ENCODE assay signal across 11 cellular contexts in the genomic region with DNA sequence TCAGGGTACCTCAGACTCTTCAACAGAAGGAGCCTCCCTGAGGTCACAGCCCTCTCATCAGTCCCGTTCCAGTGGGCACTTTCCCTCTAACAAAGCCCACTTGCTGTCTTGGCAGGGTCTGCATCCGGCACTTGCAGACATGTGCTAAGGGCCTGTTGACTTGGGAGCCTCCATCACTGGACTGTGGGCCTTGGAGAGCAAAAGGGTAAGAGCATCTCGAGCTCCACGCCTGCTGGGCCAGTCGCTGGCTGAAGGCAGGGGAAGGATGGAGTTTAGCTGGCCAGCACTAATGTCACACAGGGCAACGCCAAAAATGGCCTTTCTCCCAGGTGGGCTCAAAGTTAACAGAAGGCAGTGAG. TPM values are rescaled to one million over a fixed set of nuclear protein-coding genes. Genes with fewer than 3 reads are reported as not detected.
DNase-seq lines count a peak whose midpoint lies in the region; ATAC-seq, FAIRE-seq and TF ChIP-seq lines count a peak whose summit lies in the region.
"Had no signal": no experiment of that assay in that cellular context is flagged by ENCODE, and none has a peak within 500 bp of the region (broad histone marks: within the 10 kb centered on the region; RNA-seq: fewer than 3 reads in every experiment).

No MANE protein-coding gene starts in this region.

- peak overlapping the region; percentile 16 for H3K27ac Mint-ChIP-seq in astrocyte (ENCODE audit: unreplicated experiment)

- peaks cover 2% of the 10 kb centered on the region for H4K20me1 ChIP-seq in astrocyte (ENCODE audit: insufficient read depth, low read length)

- no peak overlapping the region for H3K4me2 ChIP-seq in astrocyte (ENCODE audit: low read length)

- no peak for FAIRE-seq in astrocyte (lab: Jason Lieb, UNC)

- 90% methylated on average over 6 of the region's 6 CpGs for WGBS in right cardiac atrium

- H3K9me3 ChIP-seq in left ventricle myocardium inferior (replicated peaks) (no peaks in the 10 kb centered on the region), astrocyte (ENCODE audit: insufficient read depth, low read depth, low read length) (no peaks in the 10 kb centered on the region), upper lobe of right lung (no peaks in the 10 kb centered on the region), right cardiac atrium (ENCODE audit: control insufficient read depth, low read length) (no peaks in the 10 kb centered on the region)

- no peak overlapping the region for H2AFZ ChIP-seq in astrocyte (ENCODE audit: low read depth, low read length)

- H3K36me3 ChIP-seq in left ventricle myocardium inferior (peaks cover 13% of the 10 kb centered on the region), astrocyte (ENCODE audit: insufficient read depth, low read length) (peaks cover 14% of the 10 kb centered on the region), upper lobe of right lung (peaks cover 14% of the 10 kb centered on the region)

- intact Hi-C loops in left ventricle myocardium inferior (cut with micrococcal nuclease), result no loop called here
- intact Hi-C loops in left ventricle myocardium superior (cut with micrococcal nuclease), result no loop called here
- intact Hi-C loops in upper lobe of right lung (cut with DNase I), result no loop called here
- intact Hi-C loops in right cardiac atrium (cut with DNase I), result no loop called here

- peaks cover 6% of the 10 kb centered on the region for H3K27me3 Mint-ChIP-seq in astrocyte (ENCODE audit: low read depth, unreplicated experiment)

- no peak overlapping the region for H3K9ac ChIP-seq in astrocyte (ENCODE audit: low read length)

- H3K9me3 Mint-ChIP-seq in astrocyte (ENCODE audit: unreplicated experiment), result no peaks in the 10 kb centered on the region

- H3K4me3 ChIP-seq in left ventricle myocardium inferior (no peak overlapping the region), astrocyte (ENCODE audit: insufficient read depth, low read depth, low read length) (no peak overlapping the region), upper lobe of right lung (no peak overlapping the region), right cardiac atrium (ENCODE audit: low read length) (no peak overlapping the region)

- ATAC-seq in left ventricle myocardium superior (no peak), upper lobe of right lung (no peak), right cardiac atrium (no peak)
- ATAC-seq: Panc1 had no signal

- peak overlapping the region; percentile 46 for H3K4me3 Mint-ChIP-seq in astrocyte (ENCODE audit: unreplicated experiment)

- TF ChIP-seq CTCF in left ventricle myocardium inferior (IDR thresholded peaks at IDR 0.05; ENCODE audit: borderline replicate concordance) (no peak), astrocyte (IDR thresholded peaks at IDR 0.05; ENCODE audit: insufficient read depth, low read depth, low read length) (no peak), upper lobe of right lung (IDR thresholded peaks at IDR 0.05) (no peak)

- H3K27me3 ChIP-seq in left ventricle myocardium inferior (ENCODE audit: low read depth) (no peaks in the 10 kb centered on the region), astrocyte (ENCODE audit: insufficient read depth, low read length) (no peaks in the 10 kb centered on the region), upper lobe of right lung (no peaks in the 10 kb centered on the region), right cardiac atrium (ENCODE audit: control insufficient read depth, insufficient read depth) (no peaks in the 10 kb centered on the region)

- peaks cover 4% of the 10 kb centered on the region for H3K36me3 Mint-ChIP-seq in astrocyte (ENCODE audit: low read depth, unreplicated experiment)

- peaks cover 19% of the 10 kb centered on the region for H3K79me2 ChIP-seq in astrocyte (ENCODE audit: insufficient read depth, low read length)

- H3K4me1 Mint-ChIP-seq in astrocyte (ENCODE audit: low read depth, unreplicated experiment), result peaks cover 20% of the 10 kb centered on the region

- H3K27ac ChIP-seq in left ventricle myocardium inferior (replicated peaks), result peak overlapping the region; percentile 94
- no peak overlapping the region for H3K27ac ChIP-seq in astrocyte (ENCODE audit: low read depth, low read length)
- H3K27ac ChIP-seq in upper lobe of right lung, result no peak overlapping the region
- no peak overlapping the region for H3K27ac ChIP-seq in right cardiac atrium (ENCODE audit: low read length)

- DNase-seq in left ventricle myocardium inferior (no peak), left ventricle myocardium superior (no peak), astrocyte (ENCODE audit: low read depth) (no peak), mesenteric fat pad (ENCODE audit: low spot score) (peak; percentile 64), upper lobe of right lung (peak; percentile 48), HuH-7 (ENCODE audit: low spot score) (no peak), UCSD-AML1 (lab: John Stamatoyannopoulos, UW; ENCODE audit: unreplicated experiment) (no peak), right cardiac atrium (no peak)
- DNase-seq: MM.1S; stimulated activated CD4-positive, alpha-beta T cell treated with anti-CD3 and anti-CD28 coated beads, Interleukin-15, amount 100 ng/mL, for 24 hours had no signal

- H3K4me1 ChIP-seq in left ventricle myocardium inferior (peaks cover 34% of the 10 kb centered on the region), astrocyte (ENCODE audit: insufficient read depth, low read length) (peaks cover 20% of the 10 kb centered on the region), upper lobe of right lung (peaks cover 19% of the 10 kb centered on the region), right cardiac atrium (ENCODE audit: control insufficient read depth, insufficient read depth, low read length) (peaks cover 9% of the 10 kb centered on the region)

RNA-seq across cellular contexts. Expression of a gene that starts 2.2 kb away (rescaled TPM):
- total RNA-seq in left ventricle myocardium inferior (40.8 TPM), left ventricle myocardium superior (38.5 TPM), astrocyte (67.8 and 71.9 TPM in 2 replicates), mesenteric fat pad (74.6 TPM), upper lobe of right lung (67.7 TPM), right cardiac atrium (10 to 100 TPM; 44.1 to 55.5 (median 50.6) TPM)
- polyA plus RNA-seq in right cardiac atrium, result 10.0 TPM

RNA-seq across cellular contexts. Expression of a gene that starts 44.6 kb away (rescaled TPM):
- total RNA-seq in left ventricle myocardium inferior (0.93 TPM), left ventricle myocardium superior (1.4 TPM), astrocyte (3.8 and 4.8 TPM in 2 replicates), mesenteric fat pad (0.42 TPM), upper lobe of right lung (109 TPM), right cardiac atrium (1 to 10 TPM; 1.9 to 3.7 (median 3.5) TPM)
- 1.5 TPM for polyA plus RNA-seq in right cardiac atrium

Comparison
In these comparisons a context has a peak if more than half of its experiments do, and no peak if none do; other contexts are left out.
1. DNase-seq: peak in mesenteric fat pad (single experiment) and upper lobe of right lung (single experiment); none in left ventricle myocardium inferior (single experiment), left ventricle myocardium superior (single experiment), astrocyte (single experiment), HuH-7 (single experiment), UCSD-AML1 (single experiment) and right cardiac atrium (0 of 3).
2. RNA of a gene that starts 44.6 kb away (total RNA-seq): 109 TPM in upper lobe of right lung (single experiment); 3.8 to 4.8 TPM in astrocyte, 1.9 to 3.7 TPM in right cardiac atrium, 1.4 TPM in left ventricle myocardium superior (single experiment), 0.93 TPM in left ventricle myocardium inferior (single experiment) and 0.42 TPM in mesenteric fat pad (single experiment); every median in the first group is over 10 times any median in the second.